25 cellular contexts compared by ENCODE assay signal in genomic region chr1:201282216-201282615, GRCh38. TPM values are rescaled to one million over a fixed set of nuclear protein-coding genes. Genes with fewer than 3 reads are reported as not detected.
"Had no signal": no experiment of that assay in that cellular context is flagged by ENCODE, and none has a peak within 500 bp of the region (broad histone marks: within the 10 kb centered on the region; RNA-seq: fewer than 3 reads in every experiment).

No MANE protein-coding gene starts in this region.

- H3K27me3 ChIP-seq: ovary had no signal

- ATAC-seq: stimulated activated memory B cell treated with anti-CD40 and anti-IgM and Interleukin-4, amounts not matched to agents 10 μg/mL and 1 μg/mL and 100 μg/mL, for 72 hours had no signal

- H3K27ac ChIP-seq: body of pancreas, cardiac muscle cell, heart right ventricle, neutrophil, ovary, stomach, transverse colon, WERI-Rb-1 had no signal

- H3K9me3 ChIP-seq: body of pancreas, heart right ventricle, neutrophil, ovary, stomach, suprapubic skin, transverse colon had no signal

- DNase-seq: activated CD4-positive, alpha-beta T cell treated with anti-CD3 and anti-CD28 coated beads for 1 hour; activated CD4-positive, alpha-beta T cell treated with anti-CD3 and anti-CD28 coated beads, Interleukin-2, amount 50 U/mL, for 1 hour; activated gamma-delta T cell treated with Interleukin-2 at 50 U/mL for 16 hours; activated T-cell treated with anti-CD3 and anti-CD28 coated beads, Interleukin-2, amount 50 U/mL, for 1 hour; anterior cingulate cortex; cortex of kidney; endodermal cell; islet precursor cell; left cardiac atrium; mesenchymal stem cell; ovary; right cardiac atrium; stimulated activated CD4-positive, alpha-beta T cell treated with anti-CD3 and anti-CD28 coated beads, Interleukin-2, amount 100 ng/mL, for 24 hours; transverse colon; WERI-Rb-1 had no signal

- H3K4me3 ChIP-seq: body of pancreas, cardiac muscle cell, heart right ventricle, ovary, stomach, transverse colon had no signal

- H3K36me3 ChIP-seq: cardiac muscle cell, heart right ventricle, neutrophil, ovary, stomach, suprapubic skin, transverse colon, WERI-Rb-1 had no signal

RNA-seq across cellular contexts. Expression of gene PKP1, which starts 1.1 kb away (rescaled TPM):
- total RNA-seq: fibroblast of villous mesenchyme, liver, mononuclear cell had no signal
- polyA plus RNA-seq: cardiac muscle cell had no signal
